Comparison of ENCODE assay signal across 8 cellular contexts in the genomic region with DNA sequence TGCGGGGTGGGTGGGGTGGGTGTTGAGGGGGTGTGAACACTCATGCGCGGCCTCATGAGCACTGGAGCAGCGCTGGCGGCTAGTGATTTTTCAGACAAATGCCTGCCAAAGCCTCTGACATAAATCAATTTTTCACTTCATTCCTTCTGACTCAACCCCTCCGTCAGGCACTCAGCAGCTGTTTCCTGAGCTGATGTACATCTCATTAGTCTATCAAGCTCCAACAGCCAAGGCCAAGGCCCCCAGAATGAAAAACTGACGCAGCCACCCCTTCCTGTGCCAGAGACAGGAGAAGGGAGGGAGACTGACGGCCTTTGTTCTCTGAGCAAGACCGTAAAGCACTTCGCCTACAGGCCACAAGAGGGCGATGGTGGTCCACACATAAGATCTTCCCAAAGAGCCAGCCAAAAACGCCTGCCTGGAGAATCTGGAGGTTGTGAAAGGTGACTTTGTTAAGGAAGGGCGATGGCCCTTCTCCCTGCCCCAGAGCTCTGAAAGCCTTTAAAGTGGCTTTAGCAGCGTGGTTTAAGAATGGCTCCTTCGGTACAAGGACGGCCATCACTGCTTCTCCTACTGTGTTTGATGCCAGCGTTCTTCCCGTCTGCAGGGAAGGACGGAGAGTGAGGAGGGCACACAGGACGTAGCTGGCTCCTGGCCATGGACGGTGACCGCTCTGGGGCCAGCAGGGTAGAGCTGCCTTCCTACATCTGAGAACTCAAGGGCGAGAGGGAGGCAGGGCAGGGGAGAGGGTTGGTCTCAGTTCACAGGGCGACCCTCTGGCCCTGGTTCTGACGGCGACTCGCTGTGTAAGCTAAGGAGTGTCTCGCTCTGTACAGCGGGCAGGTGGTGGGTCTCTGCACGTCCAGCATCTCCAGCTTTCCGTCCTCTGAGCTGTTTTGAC. TPM values are rescaled to one million over a fixed set of nuclear protein-coding genes. Genes with fewer than 3 reads are reported as not detected.
DNase-seq lines count a peak whose midpoint lies in the region; ATAC-seq and TF ChIP-seq lines count a peak whose summit lies in the region.

No MANE protein-coding gene starts in this region.

- H3K27ac ChIP-seq in CD8-positive, alpha-beta T cell (ENCODE audit: low read depth, low read length): no peak overlapping the region
- H3K27ac ChIP-seq in muscle layer of duodenum (ENCODE audit: low read length): no peak overlapping the region

- peak; percentile 89 for TF ChIP-seq CTCF in CD8-positive, alpha-beta T cell (IDR thresholded peaks at IDR 0.05)

- H3K9me3 ChIP-seq in CD8-positive, alpha-beta T cell (ENCODE audit: low read length): no peaks in the 10 kb centered on the region
- no peaks in the 10 kb centered on the region for H3K9me3 ChIP-seq in muscle layer of duodenum (ENCODE audit: control insufficient read depth in 1 of 2, low read length in 2 of 2)

- no peak overlapping the region for H3K4me3 ChIP-seq in CD8-positive, alpha-beta T cell (ENCODE audit: low read depth, low read length)
- peak overlapping the region; percentile 48 to 52 for H3K4me3 ChIP-seq in muscle layer of duodenum (ENCODE audit: low read depth in 1 of 2, low read length in 2 of 2)

- no peaks in the 10 kb centered on the region for H3K27me3 Mint-ChIP-seq in CD8-positive, alpha-beta T cell (ENCODE audit: low read depth)

- CTCF ChIA-PET in CD8-positive, alpha-beta T cell (lab: Charles Lee): interaction anchor here (0.6 to 6.3 kb wide), 47 partner anchors 10 to 1415 kb away, joined by 3 to 58 read pairs (median 4); no protein-coding TSS in a partner anchor

- peaks cover 6% of the 10 kb centered on the region for H3K4me1 ChIP-seq in CD8-positive, alpha-beta T cell (ENCODE audit: insufficient read depth, low read length)
- peaks cover 0 to 3% of the 10 kb centered on the region in 2 donors for H3K4me1 ChIP-seq in muscle layer of duodenum (ENCODE audit: control insufficient read depth in 1 of 2, insufficient read depth in 2 of 2, low read length in 2 of 2)

- peak; percentile 96 for ATAC-seq in CD8-positive, alpha-beta T cell
- peak; percentile 42 for ATAC-seq in GM19463 (IDR thresholded peaks at IDR 0.05; ENCODE audit: unreplicated experiment)

- no peaks in the 10 kb centered on the region for H3K27me3 ChIP-seq in CD8-positive, alpha-beta T cell (ENCODE audit: insufficient read depth, low read length)
- no peaks in the 10 kb centered on the region for H3K27me3 ChIP-seq in muscle layer of duodenum (ENCODE audit: low read depth, low read length)

- peak overlapping the region; percentile 29 for H3K27ac Mint-ChIP-seq in CD8-positive, alpha-beta T cell

- DNase-seq in CD8-positive, alpha-beta T cell: peak; percentile 56 to 85 (median 76)
- DNase-seq in HUDEP-2 (lab: John Stamatoyannopoulos, UW; ENCODE audit: unreplicated experiment in 76 of 76) (peak in 61 of 76 experiments; percentile 3 to 71 (median 43)), NOMO-1 treated with DMSO at 0.1 percent for 48 hours (lab: John Stamatoyannopoulos, UW; ENCODE audit: unreplicated experiment) (peak; percentile 68), epidermal melanocyte (ENCODE audit: insufficient read length, low spot score) (peak; percentile 84)
- peak; percentile 57 for DNase-seq in activated CD8-positive, alpha-beta memory T cell treated with anti-CD3 and anti-CD28 coated beads, Interleukin-2, amount 50 U/mL, for 1 hour (ENCODE audit: extremely low read depth)
- peak; percentile 44 to 51 for DNase-seq in stimulated activated CD8-positive, alpha-beta memory T cell treated with anti-CD3 and anti-CD28 coated beads, Interleukin-4, amount 100 ng/mL, for 4 hours (ENCODE audit: low read depth in 2 of 2, low spot score in 1 of 2)

- H3K36me3 ChIP-seq in CD8-positive, alpha-beta T cell (ENCODE audit: insufficient read depth, low read length): no peaks in the 10 kb centered on the region
- no peaks in the 10 kb centered on the region for H3K36me3 ChIP-seq in muscle layer of duodenum (ENCODE audit: control insufficient read depth in 1 of 2, insufficient read depth in 2 of 2, low read length in 2 of 2)

- intact Hi-C loops in CD8-positive, alpha-beta T cell (cut with DNase I, micrococcal nuclease): loop anchor here (1.0 to 10.0 kb wide), 13 partner anchors 22 to 1410 kb away; a partner anchor contains a TSS

- H3K9me3 Mint-ChIP-seq in CD8-positive, alpha-beta T cell: no peaks in the 10 kb centered on the region

- peaks cover 15% of the 10 kb centered on the region for H3K4me1 Mint-ChIP-seq in CD8-positive, alpha-beta T cell (ENCODE audit: low read depth)

- H3K36me3 Mint-ChIP-seq in CD8-positive, alpha-beta T cell: no peaks in the 10 kb centered on the region

- peak overlapping the region; percentile 41 for H3K4me3 Mint-ChIP-seq in CD8-positive, alpha-beta T cell

- POLR2A ChIA-PET in CD8-positive, alpha-beta T cell (lab: Charles Lee): interaction anchor here (0.6 to 0.9 kb wide), 2 partner anchors 8 to 79 kb away, joined by 3 read pairs; no protein-coding TSS in a partner anchor

RNA-seq across cellular contexts. Expression of a gene that starts 37.1 kb away (rescaled TPM):
- total RNA-seq in CD8-positive, alpha-beta T cell: 10 to 100 TPM; 21.0 to 24.7 TPM

RNA-seq across cellular contexts. Expression of a gene that starts 37.4 kb away (rescaled TPM):
- total RNA-seq in CD8-positive, alpha-beta T cell: 100 to 1,000 TPM; 107 to 108 TPM
